ENCODE assay signal across 8 cellular contexts in genomic region chr20:53623127-53623453, GRCh38. TPM values are rescaled to one million over a fixed set of nuclear protein-coding genes. Genes with fewer than 3 reads are reported as not detected.
A peak's percentile ranks its signal among the peaks of the same experiment; 100 is the strongest.
DNase-seq lines count a peak whose midpoint lies in the region; ATAC-seq, FAIRE-seq and TF ChIP-seq lines count a peak whose summit lies in the region.

No MANE protein-coding gene starts in this region.

- H3K27me3 ChIP-seq in RWPE2 (ENCODE audit: insufficient read depth, poor library complexity, severe bottlenecking) (no peaks in the 10 kb centered on the region), small intestine (ENCODE audit: control insufficient read depth in 2 of 2, insufficient read depth in 2 of 2, low read length in 2 of 2) (no peaks in the 10 kb centered on the region)

- peak overlapping the region; percentile 99 for H3K27ac ChIP-seq in RWPE2 (ENCODE audit: poor library complexity, severe bottlenecking)
- peak overlapping the region; percentile 94 to 96 for H3K27ac ChIP-seq in small intestine (ENCODE audit: low read depth in 1 of 2, low read length in 1 of 2)

- ATAC-seq in GM21619 (IDR thresholded peaks at IDR 0.05; ENCODE audit: unreplicated experiment) (peak; percentile 25), RWPE2 (ENCODE audit: low read depth) (no peak), GM19328 (IDR thresholded peaks at IDR 0.05; ENCODE audit: unreplicated experiment) (no peak), GM21367 (IDR thresholded peaks at IDR 0.05; ENCODE audit: unreplicated experiment) (no peak)

- H3K4me1 ChIP-seq in RWPE2 (ENCODE audit: insufficient read depth, poor library complexity, severe bottlenecking) (peaks cover 39% of the 10 kb centered on the region), small intestine (ENCODE audit: control insufficient read depth in 2 of 2, insufficient read depth in 1 of 2, low read depth in 1 of 2, low read length in 1 of 2) (peaks cover 4 to 9% of the 10 kb centered on the region in 2 donors)

- H3K9me3 ChIP-seq in RWPE2 (ENCODE audit: severe bottlenecking) (no peaks in the 10 kb centered on the region), small intestine (ENCODE audit: control insufficient read depth, low read depth) (no peaks in the 10 kb centered on the region)

- WGBS in small intestine, 3 donors = 0 to 1% (median 1%) methylated on average over 3 of the region's 3 CpGs

- no peak for FAIRE-seq in small intestine (lab: Jason Lieb, UNC)

- H3K36me3 ChIP-seq in RWPE2 (ENCODE audit: low read depth) (no peaks in the 10 kb centered on the region), small intestine (ENCODE audit: control insufficient read depth in 2 of 2, insufficient read depth in 2 of 2, low read length in 2 of 2) (no peaks in the 10 kb centered on the region)

- DNase-seq in RWPE2 (ENCODE audit: low spot score) = no peak
- DNase-seq in foreskin fibroblast = no peak
- DNase-seq in small intestine = no peak
- DNase-seq in NCI-H526 (lab: John Stamatoyannopoulos, UW) = no peak
- DNase-seq in middle frontal gyrus (ENCODE audit: extremely low spot score, low spot score) = no peak

- TF ChIP-seq CTCF in RWPE2 (IDR thresholded peaks at IDR 0.05; ENCODE audit: poor library complexity, severe bottlenecking) (no peak), foreskin fibroblast (IDR thresholded peaks at IDR 0.05; ENCODE audit: low read depth, low read length) (no peak)

- H3K4me3 ChIP-seq in RWPE2 (ENCODE audit: severe bottlenecking) = no peak overlapping the region
- H3K4me3 ChIP-seq in foreskin fibroblast (ENCODE audit: low read depth in 1 of 2, low read length in 2 of 2) = peak overlapping the region; percentile 28 to 37
- H3K4me3 ChIP-seq in small intestine (ENCODE audit: low read depth in 1 of 2, low read length in 2 of 2) = peak overlapping the region in 1 of 2 donors; percentile 41

RNA-seq across cellular contexts. Expression of gene ZNF217, which starts 29.5 kb away (rescaled TPM):
- polyA plus RNA-seq in small intestine = 10 to 100 TPM in 1 of 3 donors, 1 to 10 TPM in 2; 4.1 to 12.0 (median 5.4) TPM
